ENCODE assay signal across 19 cellular contexts in the genomic region with DNA sequence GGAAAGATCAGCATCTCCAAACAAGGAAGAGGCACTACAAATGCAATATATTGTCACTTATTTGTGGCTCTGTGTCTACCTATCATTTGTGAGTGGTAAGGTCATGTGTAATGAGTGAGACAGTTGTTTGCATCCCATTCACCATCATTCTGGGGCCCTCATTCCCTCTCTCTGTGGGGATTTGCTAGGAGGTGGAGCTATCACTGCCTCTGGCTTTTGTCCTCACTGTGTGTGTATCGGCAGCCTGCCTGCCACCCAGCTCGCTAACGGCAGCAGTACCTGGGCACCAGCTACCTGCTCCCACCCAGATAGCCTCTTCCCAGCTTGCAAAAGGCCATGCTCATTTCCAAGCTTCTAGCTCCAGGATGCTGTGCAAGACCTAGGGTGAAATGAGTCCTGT.
A peak's percentile ranks its signal among the peaks of the same experiment; 100 is the strongest.
DNase-seq lines count a peak whose midpoint lies in the region; ATAC-seq and FAIRE-seq lines count a peak whose summit lies in the region.
"Had no signal": no experiment of that assay in that cellular context is flagged by ENCODE, and none has a peak within 500 bp of the region (broad histone marks: within the 10 kb centered on the region; RNA-seq: fewer than 3 reads in every experiment).

No MANE protein-coding gene starts in this region.

- ATAC-seq in HG02885 (IDR thresholded peaks at IDR 0.05; ENCODE audit: poor library complexity, unreplicated experiment), result no peak
- ATAC-seq: K562 had no signal

- FAIRE-seq in HTR-8/SVneo (lab: Jason Lieb, UNC), result peak; percentile 44
- no peak for FAIRE-seq in GM19239 (lab: Jason Lieb, UNC)
- FAIRE-seq: D721Med, GM12892, GM18507, K562 had no signal

- DNase-seq in HTR-8/SVneo (ENCODE audit: insufficient read length, low spot score) (no peak), SK-N-DZ (ENCODE audit: low spot score) (peak; percentile 59), islet precursor cell (peak; percentile 38), DMS79 treated with DMSO at 0.1 percent for 48 hours (lab: John Stamatoyannopoulos, UW) (no peak), GM19239 (ENCODE audit: insufficient read length, low spot score) (no peak), middle frontal gyrus (ENCODE audit: extremely low spot score, low spot score) (no peak)
- DNase-seq: BE2C; C1 segment of cervical spinal cord; Caco-2; CD4-positive, CD25-positive, alpha-beta regulatory T cell; CD8-positive, alpha-beta memory T cell; GDM1; GOT3; IMR-90 had no signal

Comparison
In these comparisons a context has a peak if more than half of its experiments do, and no peak if none do; other contexts are left out.
1. DNase-seq: peak in SK-N-DZ (single experiment) and islet precursor cell (single experiment); none in HTR-8/SVneo (single experiment), DMS79 treated with DMSO at 0.1 percent for 48 hours (single experiment), GM19239 (single experiment) and middle frontal gyrus (single experiment).